ENCODE assay signal across 23 cellular contexts in genomic region chr4:108003964-108004630, GRCh38. TPM values are rescaled to one million over a fixed set of nuclear protein-coding genes. Genes with fewer than 3 reads are reported as not detected.
DNase-seq lines count a peak whose midpoint lies in the region; ATAC-seq, FAIRE-seq and TF ChIP-seq lines count a peak whose summit lies in the region.
"Had no signal": no experiment of that assay in that cellular context is flagged by ENCODE, and none has a peak within 500 bp of the region (broad histone marks: within the 10 kb centered on the region; RNA-seq: fewer than 3 reads in every experiment).

No MANE protein-coding gene starts in this region.

- ATAC-seq in activated CD4-positive, alpha-beta T cell treated with anti-CD3 and anti-CD28 coated beads for 36 hours: peak; percentile 67
- peak; percentile 76 for ATAC-seq in DND-41 (ENCODE audit: insufficient read depth, low read depth)
- ATAC-seq in HG02981 (IDR thresholded peaks at IDR 0.05; ENCODE audit: unreplicated experiment): peak; percentile 48

- TF ChIP-seq CTCF in DND-41 (IDR thresholded peaks at IDR 0.05; ENCODE audit: borderline replicate concordance, extremely low read depth, low read length, poor library complexity, severe bottlenecking) (no peak), kidney (IDR thresholded peaks at IDR 0.05; ENCODE audit: borderline replicate concordance, extremely low read depth, insufficient read depth) (no peak)

- peaks cover 54% of the 10 kb centered on the region for H3K4me1 Mint-ChIP-seq in activated CD4-positive, alpha-beta T cell treated with anti-CD3 and anti-CD28 coated beads for 36 hours

- POLR2A ChIA-PET in activated CD4-positive, alpha-beta T cell treated with anti-CD3 and anti-CD28 coated beads for 36 hours (lab: Charles Lee): no interaction called here

- intact Hi-C loops in activated CD4-positive, alpha-beta T cell treated with anti-CD3 and anti-CD28 coated beads for 36 hours (cut with DNase I, micrococcal nuclease): no loop called here
- intact Hi-C loops in kidney (cut with DNase I): no loop called here

- H3K27me3 Mint-ChIP-seq in activated CD4-positive, alpha-beta T cell treated with anti-CD3 and anti-CD28 coated beads for 36 hours: no peaks in the 10 kb centered on the region
- H3K27me3 Mint-ChIP-seq: activated CD4-positive, alpha-beta memory T cell treated with anti-CD3 and anti-CD28 coated beads, Interleukin-2, amount 10 ng/mL, durations not matched to agents 7 days and 5 days; type B pancreatic cell had no signal

- peak overlapping the region; percentile 5 for H3K27ac Mint-ChIP-seq in activated CD4-positive, alpha-beta T cell treated with anti-CD3 and anti-CD28 coated beads for 36 hours
- H3K27ac Mint-ChIP-seq: activated CD4-positive, alpha-beta memory T cell treated with anti-CD3 and anti-CD28 coated beads, Interleukin-2, amount 10 ng/mL, durations not matched to agents 7 days and 5 days; type B pancreatic cell had no signal

- H4K20me1 ChIP-seq in DND-41 (ENCODE audit: insufficient read depth, low read length): no peaks in the 10 kb centered on the region; the same call in none of the 2 replicates

- peaks cover 27% of the 10 kb centered on the region for H3K4me1 ChIP-seq in DND-41 (ENCODE audit: insufficient read depth, low read length)
- peaks cover 3 to 4% of the 10 kb centered on the region in 2 donors for H3K4me1 ChIP-seq in kidney (ENCODE audit: control insufficient read depth in 1 of 2, insufficient read depth in 1 of 2, low read depth in 1 of 2, low read length in 2 of 2)

- H2AFZ ChIP-seq in DND-41 (ENCODE audit: low read depth, low read length): no peak overlapping the region

- peaks cover 29% of the 10 kb centered on the region for H3K36me3 Mint-ChIP-seq in activated CD4-positive, alpha-beta T cell treated with anti-CD3 and anti-CD28 coated beads for 36 hours (ENCODE audit: low read depth)

- no peak overlapping the region for H3K9ac ChIP-seq in DND-41 (ENCODE audit: low read depth, low read length)
- no peak overlapping the region for H3K9ac ChIP-seq in kidney (ENCODE audit: low read length in 2 of 2)

- peak overlapping the region; percentile 64 for H3K27ac ChIP-seq in DND-41 (ENCODE audit: low read length)
- H3K27ac ChIP-seq in kidney (ENCODE audit: low read depth in 2 of 2, low read length in 2 of 2): peak overlapping the region; percentile 40 to 47
- H3K27ac ChIP-seq: brain microvascular endothelial cell, C4-2B had no signal

- H3K9me3 Mint-ChIP-seq in activated CD4-positive, alpha-beta T cell treated with anti-CD3 and anti-CD28 coated beads for 36 hours (ENCODE audit: low read depth): no peaks in the 10 kb centered on the region
- H3K9me3 Mint-ChIP-seq: activated CD4-positive, alpha-beta memory T cell treated with anti-CD3 and anti-CD28 coated beads, Interleukin-2, amount 10 ng/mL, durations not matched to agents 7 days and 5 days had no signal

- H3K9me3 ChIP-seq in DND-41 (ENCODE audit: insufficient read depth, low read length, severe bottlenecking): no peaks in the 10 kb centered on the region
- no peaks in the 10 kb centered on the region for H3K9me3 ChIP-seq in kidney (ENCODE audit: control insufficient read depth in 1 of 2, low read length in 2 of 2)

- no peak for FAIRE-seq in kidney (lab: Jason Lieb, UNC)
- FAIRE-seq: keratinocyte had no signal

- no peaks in the 10 kb centered on the region for H3K27me3 ChIP-seq in DND-41 (ENCODE audit: insufficient read depth, low read length, poor library complexity)
- H3K27me3 ChIP-seq: brain microvascular endothelial cell had no signal

- H3K79me2 ChIP-seq in DND-41 (ENCODE audit: insufficient read depth, low read length): peaks cover 67% of the 10 kb centered on the region

- H3K4me2 ChIP-seq in DND-41 (ENCODE audit: insufficient read depth, low read length): no peak overlapping the region

- no peak overlapping the region for H3K4me3 Mint-ChIP-seq in activated CD4-positive, alpha-beta T cell treated with anti-CD3 and anti-CD28 coated beads for 36 hours
- H3K4me3 Mint-ChIP-seq: activated CD4-positive, alpha-beta memory T cell treated with anti-CD3 and anti-CD28 coated beads, Interleukin-2, amount 10 ng/mL, durations not matched to agents 7 days and 5 days; type B pancreatic cell had no signal

- peaks cover 26% of the 10 kb centered on the region for H3K36me3 ChIP-seq in DND-41 (ENCODE audit: insufficient read depth, low read length)
- no peaks in the 10 kb centered on the region for H3K36me3 ChIP-seq in kidney (ENCODE audit: control insufficient read depth in 1 of 2, insufficient read depth in 2 of 2, low read length in 2 of 2)
- H3K36me3 ChIP-seq: brain microvascular endothelial cell had no signal

- H3K4me3 ChIP-seq in DND-41 (ENCODE audit: low read depth in 1 of 2, low read length in 2 of 2) (no peak overlapping the region), kidney (ENCODE audit: low read length in 2 of 2) (peak overlapping the region; percentile 51 to 68)

- no peak for DNase-seq in activated CD4-positive, alpha-beta T cell treated with anti-CD3 and anti-CD28 coated beads for 36 hours
- no peak for DNase-seq in activated CD4-positive, alpha-beta T cell treated with anti-CD3 and anti-CD28 coated beads, Interleukin-2, amount 50 U/mL, for 4 hours
- DNase-seq in DND-41 (peak; percentile 31), kidney (no peak), NCI-H82 (lab: John Stamatoyannopoulos, UW) (no peak), MV-4-11 (lab: John Stamatoyannopoulos, UW) (no peak), NCI-H69 (lab: John Stamatoyannopoulos, UW) (no peak)
- DNase-seq: 8988T; activated CD4-positive, alpha-beta memory T cell treated with anti-CD3 and anti-CD28 coated beads, Interleukin-2, amount 10 ng/mL, durations not matched to agents 7 days and 5 days; activated gamma-delta T cell; brain microvascular endothelial cell; DMS79 treated with DMSO at 0.1 percent for 48 hours; H7; head of caudate nucleus; Kasumi-1; NCI-H1417 treated with DMSO at 0.1 percent for 48 hours; occipital lobe; stimulated activated CD4-positive, alpha-beta T cell treated with anti-CD3 and anti-CD28 coated beads, Interleukin-4, amount 100 ng/mL, for 1 hour; stimulated activated CD8-positive, alpha-beta memory T cell treated with anti-CD3 and anti-CD28 coated beads, Interleukin-4, amount 100 ng/mL, for 48 hours had no signal

- CTCF ChIA-PET in activated CD4-positive, alpha-beta T cell treated with anti-CD3 and anti-CD28 coated beads for 36 hours (lab: Charles Lee): interaction anchor here (1.2 to 2.3 kb wide), 3 partner anchors 10 to 569 kb away, joined by 3 to 5 read pairs (median 5); no protein-coding TSS in a partner anchor

RNA-seq across cellular contexts. Expression of gene HADH, which starts 14.4 kb away (rescaled TPM):
- 10 to 100 TPM; 58.4 to 60.8 TPM for total RNA-seq in activated CD4-positive, alpha-beta T cell treated with anti-CD3 and anti-CD28 coated beads for 36 hours
- total RNA-seq in kidney: 31.4 TPM
- 126 TPM for polyA plus RNA-seq in kidney (ENCODE audit: insufficient read depth, low read depth, low replicate concordance)

Comparison
In these comparisons a context has a peak if more than half of its experiments do, and no peak if none do; other contexts are left out.
1. H3K4me3 ChIP-seq: peak in kidney (2 of 2); none in DND-41 (0 of 2).
2. Peak in every context shown above with its lines, with median percentiles within 50 percentile points of each other: ATAC-seq.